Comparison of ENCODE assay signal across 11 cellular contexts in genomic region chr14:35050652-35051051, GRCh38. TPM values are rescaled to one million over a fixed set of nuclear protein-coding genes. Genes with fewer than 3 reads are reported as not detected.
DNase-seq lines count a peak whose midpoint lies in the region; ATAC-seq and TF ChIP-seq lines count a peak whose summit lies in the region.
"Had no signal": no experiment of that assay in that cellular context is flagged by ENCODE, and none has a peak within 500 bp of the region (broad histone marks: within the 10 kb centered on the region; RNA-seq: fewer than 3 reads in every experiment).

No MANE protein-coding gene starts in this region.

- 8% methylated on average over 1 of the region's 1 CpG for WGBS in right lobe of liver (ENCODE audit: insufficient coverage, low coverage, low lambda C conversion rate, missing lambda C conversion rate)

- DNase-seq in AG10803 (ENCODE audit: low read depth) (peak; percentile 54), HuH-7.5 (ENCODE audit: low spot score) (peak; percentile 18), cardiac fibroblast (ENCODE audit: low read depth in 2 of 2) (peak; percentile 77 to 82), right lobe of liver (peak; percentile 33 to 73 (median 61)), T1000 (lab: John Stamatoyannopoulos, UW) (no peak), DMS79 treated with DMSO at 0.1 percent for 48 hours (lab: John Stamatoyannopoulos, UW) (no peak)
- no peak for DNase-seq in activated CD4-positive, alpha-beta T cell treated with anti-CD3 and anti-CD28 coated beads, Interleukin-2, amount 10 ng/mL, durations not matched to agents 24 days and 14 days
- DNase-seq: NCI-H510A treated with DMSO at 0.1 percent for 48 hours, T-helper 17 cell had no signal

- H3K4me1 ChIP-seq in right lobe of liver: peaks cover 0 to 41% (median 10%) of the 10 kb centered on the region in 4 donors

- H3K27ac ChIP-seq in right lobe of liver: peak overlapping the region; percentile 43 to 77 (median 67)

- peak; percentile 47 to 59 (median 53) for ATAC-seq in right lobe of liver
- ATAC-seq in HG02798 (IDR thresholded peaks at IDR 0.05; ENCODE audit: poor library complexity, unreplicated experiment): no peak
- ATAC-seq: activated T-helper 17 cell treated with anti-CD3 and anti-CD28 coated beads, Interleukin-2, amount 50 U/mL, for 72 hours; T-helper 17 cell had no signal

- no peak overlapping the region for H3K4me3 ChIP-seq in AG10803 (ENCODE audit: low read length)
- no peak overlapping the region for H3K4me3 ChIP-seq in cardiac fibroblast (replicated peaks in 1 of 2; ENCODE audit: low read depth in 2 of 2, low read length in 2 of 2)
- no peak overlapping the region for H3K4me3 ChIP-seq in right lobe of liver

- H3K27ac Mint-ChIP-seq in activated CD4-positive, alpha-beta T cell treated with anti-CD3 and anti-CD28 coated beads, Interleukin-2, amount 10 ng/mL, durations not matched to agents 24 days and 14 days: no peak overlapping the region

- TF ChIP-seq POLR2A in right lobe of liver (IDR thresholded peaks at IDR 0.05): peak; percentile 48

- no peak for TF ChIP-seq CTCF in AG10803 (conservative IDR thresholded peaks at IDR 0.05; ENCODE audit: low read length)
- TF ChIP-seq CTCF in cardiac fibroblast (IDR thresholded peaks at IDR 0.05; ENCODE audit: low read depth, low read length): no peak
- TF ChIP-seq CTCF in right lobe of liver (IDR thresholded peaks at IDR 0.05): no peak

- H3K36me3 ChIP-seq in right lobe of liver: peaks cover 0 to 24% (median 7%) of the 10 kb centered on the region in 4 donors

- H3K4me1 Mint-ChIP-seq in activated CD4-positive, alpha-beta T cell treated with anti-CD3 and anti-CD28 coated beads, Interleukin-2, amount 10 ng/mL, durations not matched to agents 24 days and 14 days: peaks cover 17% of the 10 kb centered on the region

- no peak overlapping the region for H3K4me3 Mint-ChIP-seq in activated CD4-positive, alpha-beta T cell treated with anti-CD3 and anti-CD28 coated beads, Interleukin-2, amount 10 ng/mL, durations not matched to agents 24 days and 14 days
- H3K4me3 Mint-ChIP-seq: activated T-helper 17 cell treated with anti-CD3 and anti-CD28 coated beads, Interleukin-2, amount 50 U/mL, for 72 hours; T-helper 17 cell had no signal

- no peaks in the 10 kb centered on the region for H3K27me3 Mint-ChIP-seq in activated CD4-positive, alpha-beta T cell treated with anti-CD3 and anti-CD28 coated beads, Interleukin-2, amount 10 ng/mL, durations not matched to agents 24 days and 14 days
- H3K27me3 Mint-ChIP-seq: activated T-helper 17 cell treated with anti-CD3 and anti-CD28 coated beads, Interleukin-2, amount 50 U/mL, for 72 hours; T-helper 17 cell had no signal

- intact Hi-C loops in right lobe of liver (cut with DNase I): no loop called here
- intact Hi-C loops in activated CD4-positive, alpha-beta T cell treated with anti-CD3 and anti-CD28 coated beads, Interleukin-2, amount 10 ng/mL, durations not matched to agents 24 days and 14 days (cut with micrococcal nuclease): no loop called here

- no peaks in the 10 kb centered on the region for H3K9me3 ChIP-seq in right lobe of liver

- H3K27me3 ChIP-seq in right lobe of liver: no peaks in the 10 kb centered on the region

- H3K36me3 Mint-ChIP-seq in activated CD4-positive, alpha-beta T cell treated with anti-CD3 and anti-CD28 coated beads, Interleukin-2, amount 10 ng/mL, durations not matched to agents 24 days and 14 days (ENCODE audit: low read depth): peaks cover 25% of the 10 kb centered on the region

- no peaks in the 10 kb centered on the region for H3K9me3 Mint-ChIP-seq in activated CD4-positive, alpha-beta T cell treated with anti-CD3 and anti-CD28 coated beads, Interleukin-2, amount 10 ng/mL, durations not matched to agents 24 days and 14 days
- H3K9me3 Mint-ChIP-seq: activated T-helper 17 cell treated with anti-CD3 and anti-CD28 coated beads, Interleukin-2, amount 50 U/mL, for 72 hours had no signal

RNA-seq across cellular contexts. Expression of gene FAM177A1, which starts 4.6 kb away (rescaled TPM):
- total RNA-seq in right lobe of liver: 10 to 100 TPM; 44.2 to 48.4 (median 47.2) TPM
- total RNA-seq in activated CD4-positive, alpha-beta T cell treated with anti-CD3 and anti-CD28 coated beads, Interleukin-2, amount 10 ng/mL, durations not matched to agents 24 days and 14 days: 37.9 and 41.6 TPM in 2 replicates

Comparison
In these comparisons a context has a peak if more than half of its experiments do, and no peak if none do; other contexts are left out.
1. DNase-seq: peak in AG10803 (single experiment), HuH-7.5 (single experiment), cardiac fibroblast (2 of 2) and right lobe of liver (3 of 3); none in T1000 (single experiment), DMS79 treated with DMSO at 0.1 percent for 48 hours (single experiment) and activated CD4-positive, alpha-beta T cell treated with anti-CD3 and anti-CD28 coated beads, Interleukin-2, amount 10 ng/mL, durations not matched to agents 24 days and 14 days (single experiment).